19 cellular contexts compared by ENCODE assay signal in the genomic region with DNA sequence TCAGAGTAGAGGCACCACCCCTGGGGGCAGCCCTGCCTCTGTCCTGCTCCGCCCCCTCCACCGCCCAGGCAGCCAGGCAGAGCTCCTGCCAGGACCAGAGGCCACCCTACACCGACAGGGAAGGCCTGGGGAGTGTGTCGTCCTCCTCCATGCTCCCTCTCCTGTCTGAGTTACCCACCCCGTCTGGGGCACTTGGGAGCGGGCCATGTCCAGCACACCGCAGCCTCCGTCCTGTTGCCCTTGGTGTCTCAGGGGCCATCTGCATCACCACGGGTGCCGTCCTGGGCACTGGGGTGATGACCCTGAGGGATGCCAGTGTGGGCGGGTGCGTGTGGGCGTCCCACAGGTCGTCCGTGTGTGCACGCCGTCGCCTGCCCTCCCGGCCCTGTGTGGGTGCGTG.
"Had no signal": no experiment of that assay in that cellular context is flagged by ENCODE, and none has a peak within 500 bp of the region (broad histone marks: within the 10 kb centered on the region; RNA-seq: fewer than 3 reads in every experiment).

No MANE protein-coding gene starts in this region.

- H3K9me3 ChIP-seq: heart right ventricle, pancreas, prostate gland, right lobe of liver, stomach, thoracic aorta, transverse colon had no signal

- DNase-seq: effector memory CD4-positive, alpha-beta T cell; heart right ventricle; hypothalamus; mammary epithelial cell; natural killer cell; nucleus accumbens; right lobe of liver; stimulated activated CD4-positive, alpha-beta T cell treated with anti-CD3 and anti-CD28 coated beads, Interleukin-4, amount 100 ng/mL, for 1 hour; stimulated activated CD8-positive, alpha-beta memory T cell treated with anti-CD3 and anti-CD28 coated beads, Interleukin-4, amount 100 ng/mL, for 48 hours; stomach; substantia nigra; transverse colon had no signal

- H3K36me3 ChIP-seq: pancreas, prostate gland, transverse colon had no signal

- H3K27me3 Mint-ChIP-seq: stimulated activated memory B cell treated with anti-CD40 and anti-IgM and Interleukin-4, amounts not matched to agents 10 μg/mL and 1 μg/mL and 100 μg/mL, for 72 hours had no signal

- ATAC-seq: esophagus mucosa; left lobe of liver; natural killer cell; pancreas; right lobe of liver; stimulated activated memory B cell treated with anti-CD40 and anti-IgM and Interleukin-4, amounts not matched to agents 10 μg/mL and 1 μg/mL and 100 μg/mL, for 72 hours had no signal

- H3K27me3 ChIP-seq: heart right ventricle, pancreas, right lobe of liver, stomach, transverse colon had no signal

- H3K27ac ChIP-seq: heart right ventricle, pancreas, prostate gland, right lobe of liver, stomach, thoracic aorta, transverse colon had no signal

- H3K4me3 ChIP-seq: heart right ventricle, pancreas, prostate gland, right lobe of liver, stomach, thoracic aorta, transverse colon had no signal

- H3K27ac Mint-ChIP-seq: natural killer cell; stimulated activated memory B cell treated with anti-CD40 and anti-IgM and Interleukin-4, amounts not matched to agents 10 μg/mL and 1 μg/mL and 100 μg/mL, for 72 hours had no signal

- H3K4me3 Mint-ChIP-seq: natural killer cell; neural crest cell; stimulated activated memory B cell treated with anti-CD40 and anti-IgM and Interleukin-4, amounts not matched to agents 10 μg/mL and 1 μg/mL and 100 μg/mL, for 72 hours had no signal

- H3K4me1 Mint-ChIP-seq: neural crest cell; stimulated activated memory B cell treated with anti-CD40 and anti-IgM and Interleukin-4, amounts not matched to agents 10 μg/mL and 1 μg/mL and 100 μg/mL, for 72 hours had no signal

- H3K9me3 Mint-ChIP-seq: natural killer cell; neural crest cell; stimulated activated memory B cell treated with anti-CD40 and anti-IgM and Interleukin-4, amounts not matched to agents 10 μg/mL and 1 μg/mL and 100 μg/mL, for 72 hours had no signal

- H3K4me1 ChIP-seq: heart right ventricle, prostate gland, right lobe of liver, transverse colon had no signal
